ENCODE assay signal across 21 cellular contexts in genomic region chr12:27547592-27547991, GRCh38. TPM values are rescaled to one million over a fixed set of nuclear protein-coding genes. Genes with fewer than 3 reads are reported as not detected.
DNase-seq lines count a peak whose midpoint lies in the region; ATAC-seq and TF ChIP-seq lines count a peak whose summit lies in the region.
"Had no signal": no experiment of that assay in that cellular context is flagged by ENCODE, and none has a peak within 500 bp of the region (broad histone marks: within the 10 kb centered on the region; RNA-seq: fewer than 3 reads in every experiment).

No MANE protein-coding gene starts in this region.

- no peaks in the 10 kb centered on the region for H3K9me2 ChIP-seq in hepatocyte (replicated peaks; ENCODE audit: insufficient read depth)

- peaks cover 33% of the 10 kb centered on the region for H3K4me1 Mint-ChIP-seq in MCF 10A (ENCODE audit: insufficient read depth, unreplicated experiment)

- no peak for DNase-seq in MCF 10A (ENCODE audit: unreplicated experiment)
- DNase-seq in mammary epithelial cell, result no peak
- no peak for DNase-seq in IMR-90
- DNase-seq in breast epithelium (ENCODE audit: low spot score in 2 of 2), result no peak
- no peak for DNase-seq in smooth muscle cell (lab: John Stamatoyannopoulos, UW; ENCODE audit: unreplicated experiment)
- no peak for DNase-seq in GM10266 (ENCODE audit: extremely low spot score)
- no peak for DNase-seq in hepatocyte (ENCODE audit: low spot score)
- DNase-seq: 8988T, C1 segment of cervical spinal cord, DND-41, HCEC 1CT, NCI-H1417 treated with DMSO at 0.1 percent for 48 hours, NCI-H2081, NCI-H510A, NCI-H774, Peyer's patch, SHP77 treated with DMSO at 0.1 percent for 48 hours had no signal

- peak overlapping the region; percentile 59 for H3K27ac Mint-ChIP-seq in MCF 10A (ENCODE audit: low read depth, unreplicated experiment)

- ATAC-seq in IMR-90 (ENCODE audit: low read depth) (no peak), HG02885 (IDR thresholded peaks at IDR 0.05; ENCODE audit: poor library complexity, unreplicated experiment) (no peak)
- ATAC-seq: GM12878, K562 had no signal

- H3K27ac ChIP-seq in mammary epithelial cell (ENCODE audit: insufficient read depth, low read depth, low read length) (no peak overlapping the region), IMR-90 (ENCODE audit: insufficient read depth, low read length) (no peak overlapping the region), breast epithelium (peak overlapping the region; percentile 81 to 82), smooth muscle cell (ENCODE audit: low read depth) (peak overlapping the region; percentile 88), hepatocyte (no peak overlapping the region)
- H3K27ac ChIP-seq: HL-60, Peyer's patch had no signal

- H3K4me3 Mint-ChIP-seq in MCF 10A (ENCODE audit: unreplicated experiment), result no peak overlapping the region

- H2AFZ ChIP-seq in mammary epithelial cell (ENCODE audit: low read depth, low read length) (no peak overlapping the region), IMR-90 (replicated peaks; ENCODE audit: low read length, poor library complexity) (no peak overlapping the region), smooth muscle cell (ENCODE audit: low read depth) (no peak overlapping the region), hepatocyte (no peak overlapping the region)

- peak overlapping the region; percentile 20 for H2BK5ac ChIP-seq in IMR-90 (ENCODE audit: low read depth, low read length, poor library complexity, severe bottlenecking)

- H3K27me3 Mint-ChIP-seq in MCF 10A (ENCODE audit: insufficient read depth, unreplicated experiment), result no peaks in the 10 kb centered on the region

- POLR2A ChIA-PET in MCF 10A (lab: Yijun Ruan, JAX), result interaction anchor here (0.6 to 5.0 kb wide), 5 partner anchors 8 to 83 kb away, joined by 3 to 33 read pairs (median 5); partner anchors contain the start of gene PPFIBP1
- POLR2A ChIA-PET in IMR-90 (lab: Charles Lee; ENCODE audit: unreplicated experiment), result no interaction called here

- H3K4me1 ChIP-seq in mammary epithelial cell (ENCODE audit: insufficient read depth, low read length) (peaks cover 72% of the 10 kb centered on the region), IMR-90 (ENCODE audit: control insufficient read depth, insufficient read depth, low read length) (peaks cover 19% of the 10 kb centered on the region), breast epithelium (peaks cover 5 to 8% of the 10 kb centered on the region in 2 donors), smooth muscle cell (ENCODE audit: low read depth) (peaks cover 22% of the 10 kb centered on the region), hepatocyte (ENCODE audit: insufficient read depth) (peaks cover 18% of the 10 kb centered on the region)

- H3K56ac ChIP-seq in IMR-90 (ENCODE audit: extremely low read depth, insufficient read depth, low read length), result no peak overlapping the region

- intact Hi-C loops in MCF 10A (cut with micrococcal nuclease), result no loop called here
- intact Hi-C loops in mammary epithelial cell (cut with micrococcal nuclease), result loop anchor here (5.0 kb wide), 2 partner anchors 75 to 215 kb away; partner anchors contain the start of gene BMAL2
- intact Hi-C loops in IMR-90 (cut with micrococcal nuclease), result no loop called here
- intact Hi-C loops in breast epithelium (cut with DNase I; ENCODE audit: low total_unique reads), result no loop called here

- no peak overlapping the region; the same call in 1 of the 2 replicates for H4K5ac ChIP-seq in IMR-90 (ENCODE audit: low read depth, low read length)

- H3K9ac ChIP-seq in mammary epithelial cell (ENCODE audit: insufficient read depth, low read length), result no peak overlapping the region
- no peak overlapping the region for H3K9ac ChIP-seq in IMR-90 (ENCODE audit: low read depth, low read length)
- H3K9ac ChIP-seq in smooth muscle cell (ENCODE audit: low read depth), result no peak overlapping the region

- H3K23ac ChIP-seq in IMR-90 (ENCODE audit: low read depth, low read length), result no peak overlapping the region

- no peak overlapping the region for H4K91ac ChIP-seq in IMR-90 (ENCODE audit: insufficient read depth, low read depth, low read length)

- CTCF ChIA-PET in MCF 10A (lab: Yijun Ruan, JAX) (interaction anchor here (0.7 kb wide), 2 partner anchors 13 to 157 kb away, joined by 3 read pairs; no protein-coding TSS in a partner anchor), mammary epithelial cell (lab: Charles Lee; ENCODE audit: low non-redundant PET) (no interaction called here), IMR-90 (lab: Yijun Ruan, JAX) (no interaction called here)

- H2BK15ac ChIP-seq in IMR-90 (ENCODE audit: low read depth, low read length), result peak overlapping the region; percentile 40; the same call in 1 of the 3 replicates

- H2AK9ac ChIP-seq in IMR-90 (replicated peaks; ENCODE audit: low read depth, low read length, poor library complexity), result no peak overlapping the region

- H3K4ac ChIP-seq in IMR-90 (ENCODE audit: low read depth, low read length), result peak overlapping the region; percentile 46

- no peak for TF ChIP-seq POLR2A in IMR-90 (IDR thresholded peaks at IDR 0.05; ENCODE audit: low read depth, low read length)
- no peak for TF ChIP-seq POLR2A in breast epithelium (IDR thresholded peaks at IDR 0.05)

- H3K36me3 ChIP-seq in mammary epithelial cell (ENCODE audit: insufficient read depth, low read length), result no peaks in the 10 kb centered on the region
- no peaks in the 10 kb centered on the region for H3K36me3 ChIP-seq in IMR-90 (ENCODE audit: control insufficient read depth, insufficient read depth, low read length)
- no peaks in the 10 kb centered on the region for H3K36me3 ChIP-seq in breast epithelium
- H3K36me3 ChIP-seq in smooth muscle cell (ENCODE audit: low read depth), result no peaks in the 10 kb centered on the region
- no peaks in the 10 kb centered on the region for H3K36me3 ChIP-seq in hepatocyte (replicated peaks; ENCODE audit: insufficient read depth, low read depth)
- H3K36me3 ChIP-seq: Peyer's patch had no signal

- peak overlapping the region; percentile 59; the same call in 1 of the 2 replicates for H2AK5ac ChIP-seq in IMR-90 (ENCODE audit: low read depth, low read length)

- BruUV-seq in MCF 10A (replicated peaks; lab: Mats Ljungman, UMichigan) (no TSS peak), mammary epithelial cell (replicated peaks; lab: Mats Ljungman, UMichigan) (no TSS peak), IMR-90 (replicated peaks; lab: Mats Ljungman, UMichigan) (no TSS peak)

- H3K9me3 Mint-ChIP-seq in MCF 10A (ENCODE audit: unreplicated experiment), result no peaks in the 10 kb centered on the region

- 93% methylated on average over 5 of the region's 5 CpGs for WGBS in mammary epithelial cell (ENCODE audit: low coverage, missing lambda C conversion rate)
- no CpG with 5 or more reads among the region's 5 CpGs for WGBS in IMR-90 (ENCODE audit: extremely low coverage in 2 of 2, insufficient read length in 1 of 2), 2 experiments
- WGBS in smooth muscle cell (ENCODE audit: low lambda C conversion rate), result 94% methylated on average over 5 of the region's 5 CpGs
- WGBS in hepatocyte (ENCODE audit: low lambda C conversion rate, missing lambda C conversion rate), result 96% methylated on average over 5 of the region's 5 CpGs

- peaks cover 87% of the 10 kb centered on the region for H3K79me2 ChIP-seq in mammary epithelial cell (ENCODE audit: insufficient read depth, low read length)
- H3K79me2 ChIP-seq in smooth muscle cell (ENCODE audit: low read depth), result peaks cover 84% of the 10 kb centered on the region
- H3K79me2 ChIP-seq in hepatocyte, result peaks cover 80% of the 10 kb centered on the region

- peaks cover 35% of the 10 kb centered on the region for H3F3A ChIP-seq in smooth muscle cell (ENCODE audit: low read depth)

- H3K36me3 Mint-ChIP-seq in MCF 10A (ENCODE audit: insufficient read depth, unreplicated experiment), result peaks cover 5% of the 10 kb centered on the region

- no peaks in the 10 kb centered on the region for H4K20me1 ChIP-seq in mammary epithelial cell (ENCODE audit: insufficient read depth, low read length)
- peaks cover 8% of the 10 kb centered on the region; the same call in 1 of the 2 replicates for H4K20me1 ChIP-seq in IMR-90 (ENCODE audit: insufficient read depth, low read length)
- peaks cover 45% of the 10 kb centered on the region for H4K20me1 ChIP-seq in smooth muscle cell (ENCODE audit: low read depth)
- no peaks in the 10 kb centered on the region for H4K20me1 ChIP-seq in hepatocyte (ENCODE audit: insufficient read depth, poor library complexity, severe bottlenecking)

- H3K14ac ChIP-seq in IMR-90 (replicated peaks; ENCODE audit: low read depth, low read length), result peak overlapping the region; percentile 17

- peaks cover 27% of the 10 kb centered on the region for H3K9me1 ChIP-seq in IMR-90 (ENCODE audit: insufficient read depth, low read length)

- H3K18ac ChIP-seq in IMR-90 (ENCODE audit: low read depth, low read length), result no peak overlapping the region; the same call in 1 of the 2 replicates

- in situ Hi-C loops in mammary epithelial cell (cut with MboI; ENCODE audit: low sequenced_read_pairs in 2 of 2), result no loop called here
- in situ Hi-C loops in IMR-90 (cut with MboI; ENCODE audit: low sequenced_read_pairs), result no loop called here

- no peak overlapping the region for H3K4me3 ChIP-seq in mammary epithelial cell (replicated peaks in 1 of 3; ENCODE audit: insufficient read depth in 1 of 3, low read depth in 2 of 3, low read length in 3 of 3)
- H3K4me3 ChIP-seq in IMR-90 (ENCODE audit: insufficient read depth, low read depth, low read length), result no peak overlapping the region
- no peak overlapping the region for H3K4me3 ChIP-seq in breast epithelium
- no peak overlapping the region for H3K4me3 ChIP-seq in smooth muscle cell
- H3K4me3 ChIP-seq in hepatocyte, result no peak overlapping the region
- H3K4me3 ChIP-seq: GM12878, K562, Peyer's patch had no signal

- TF ChIP-seq RAD21 in IMR-90 (IDR thresholded peaks at IDR 0.05; ENCODE audit: low read length), result no peak

- 0 out of 4 replicates have a peak overlapping the region, but pooled peaks of 1 of the 2 experiments have one; percentile 18 for H4K8ac ChIP-seq in IMR-90 (ENCODE audit: low read depth in 2 of 2, low read length in 2 of 2)

- dilution Hi-C loops in mammary epithelial cell (cut with HindIII; ENCODE audit: low sequenced_read_pairs), result no loop called here
- dilution Hi-C loops in IMR-90 (cut with HindIII; ENCODE audit: low sequenced_read_pairs, unreplicated experiment), result no loop called here

- H3K9me3 ChIP-seq in mammary epithelial cell (replicated peaks; ENCODE audit: insufficient read depth, low read length), result no peaks in the 10 kb centered on the region
- H3K9me3 ChIP-seq in IMR-90 (ENCODE audit: control insufficient read depth, insufficient read depth, low read length), result no peaks in the 10 kb centered on the region
- no peaks in the 10 kb centered on the region for H3K9me3 ChIP-seq in breast epithelium
- H3K9me3 ChIP-seq in smooth muscle cell (replicated peaks; ENCODE audit: low read depth), result no peaks in the 10 kb centered on the region
- no peaks in the 10 kb centered on the region for H3K9me3 ChIP-seq in hepatocyte (ENCODE audit: low read depth)
- H3K9me3 ChIP-seq: Peyer's patch had no signal

- H2BK20ac ChIP-seq in IMR-90 (ENCODE audit: low read depth, low read length), result no peak overlapping the region

- peaks cover 20 to 84% of the 10 kb centered on the region in 2 experiments for H3K79me1 ChIP-seq in IMR-90 (ENCODE audit: low read depth in 1 of 2, low read length in 2 of 2)

- no peak overlapping the region for H3K4me2 ChIP-seq in mammary epithelial cell (ENCODE audit: insufficient read depth, low read depth, low read length)
- H3K4me2 ChIP-seq in IMR-90 (ENCODE audit: low read depth, low read length), result no peak overlapping the region
- H3K4me2 ChIP-seq in smooth muscle cell, result no peak overlapping the region
- H3K4me2 ChIP-seq in hepatocyte, result no peak overlapping the region

- no peaks in the 10 kb centered on the region for H3K27me3 ChIP-seq in mammary epithelial cell (ENCODE audit: insufficient read depth, low read length)
- no peaks in the 10 kb centered on the region for H3K27me3 ChIP-seq in IMR-90 (ENCODE audit: control insufficient read depth, insufficient read depth, low read length)
- H3K27me3 ChIP-seq in breast epithelium, result no peaks in the 10 kb centered on the region
- H3K27me3 ChIP-seq in smooth muscle cell (ENCODE audit: low read depth), result no peaks in the 10 kb centered on the region
- no peaks in the 10 kb centered on the region for H3K27me3 ChIP-seq in hepatocyte
- H3K27me3 ChIP-seq: Peyer's patch had no signal

- no peak for TF ChIP-seq CTCF in MCF 10A (IDR thresholded peaks at IDR 0.05; ENCODE audit: unreplicated experiment)
- TF ChIP-seq CTCF in mammary epithelial cell (conservative IDR thresholded peaks at IDR 0.05 in 1 of 2, IDR thresholded peaks at IDR 0.05 in 1 of 2; ENCODE audit: extremely low read depth in 1 of 2, insufficient read depth in 1 of 2, low read depth in 1 of 2, low read length in 2 of 2), result no peak
- TF ChIP-seq CTCF in IMR-90 (conservative IDR thresholded peaks at IDR 0.05; ENCODE audit: low read depth, low read length), result no peak
- TF ChIP-seq CTCF in breast epithelium (IDR thresholded peaks at IDR 0.05), result no peak
- TF ChIP-seq CTCF in smooth muscle cell (IDR thresholded peaks at IDR 0.05; ENCODE audit: borderline replicate concordance, insufficient read depth, poor library complexity, severe bottlenecking), result no peak
- no peak for TF ChIP-seq CTCF in GM10266 (IDR thresholded peaks at IDR 0.05; ENCODE audit: control insufficient read depth, insufficient read depth, low read depth, missing control alignments)
- TF ChIP-seq CTCF in hepatocyte (IDR thresholded peaks at IDR 0.05; ENCODE audit: poor library complexity), result no peak

- H2BK120ac ChIP-seq in IMR-90 (ENCODE audit: low read depth, low read length), result 0 out of 2 replicates have a peak overlapping the region, but pooled peaks have one; percentile 21

RNA-seq across cellular contexts. Expression of gene PPFIBP1, which starts 23.6 kb away (rescaled TPM):
- 82.6 and 87.7 TPM in 2 replicates for total RNA-seq in MCF 10A (2022)
- 100 to 1,000 TPM; 114 to 136 TPM for total RNA-seq in mammary epithelial cell
- polyA plus RNA-seq in mammary epithelial cell, result 41.2 TPM
- 266 TPM for polyA minus RNA-seq in mammary epithelial cell
- total RNA-seq in IMR-90 (2012; rRNA removed), result 72.2 and 78.6 TPM in 2 replicates
- polyA plus RNA-seq in IMR-90 (2012; rRNA removed), result 27.5 and 30.4 TPM in 2 replicates
- polyA plus RNA-seq in IMR-90 (2012; cell fraction: cytosol; rRNA removed), result 6.9 and 9.1 TPM in 2 replicates
- 14.5 and 64.6 TPM in 2 replicates for polyA plus RNA-seq in IMR-90 (2012; cell fraction: nucleus; rRNA removed; ENCODE audit: low replicate concordance)
- 10 to 100 TPM; 34.4 to 86.5 (median 84.0) TPM for total RNA-seq in breast epithelium
- total RNA-seq in smooth muscle cell, result 150 and 156 TPM in 2 replicates
- polyA plus RNA-seq in smooth muscle cell, result 45.7 and 79.1 TPM in 2 replicates
- total RNA-seq in hepatocyte, result 38.6 and 42.4 TPM in 2 replicates
- 23.9 and 26.1 TPM in 2 replicates for polyA plus RNA-seq in hepatocyte

Comparison
In these comparisons a context has a peak if more than half of its experiments do, and no peak if none do; other contexts are left out.
1. H3K27ac ChIP-seq: peak in breast epithelium (2 of 2) and smooth muscle cell (single experiment); none in mammary epithelial cell (single experiment), IMR-90 (single experiment) and hepatocyte (single experiment).